In the genomic region with DNA sequence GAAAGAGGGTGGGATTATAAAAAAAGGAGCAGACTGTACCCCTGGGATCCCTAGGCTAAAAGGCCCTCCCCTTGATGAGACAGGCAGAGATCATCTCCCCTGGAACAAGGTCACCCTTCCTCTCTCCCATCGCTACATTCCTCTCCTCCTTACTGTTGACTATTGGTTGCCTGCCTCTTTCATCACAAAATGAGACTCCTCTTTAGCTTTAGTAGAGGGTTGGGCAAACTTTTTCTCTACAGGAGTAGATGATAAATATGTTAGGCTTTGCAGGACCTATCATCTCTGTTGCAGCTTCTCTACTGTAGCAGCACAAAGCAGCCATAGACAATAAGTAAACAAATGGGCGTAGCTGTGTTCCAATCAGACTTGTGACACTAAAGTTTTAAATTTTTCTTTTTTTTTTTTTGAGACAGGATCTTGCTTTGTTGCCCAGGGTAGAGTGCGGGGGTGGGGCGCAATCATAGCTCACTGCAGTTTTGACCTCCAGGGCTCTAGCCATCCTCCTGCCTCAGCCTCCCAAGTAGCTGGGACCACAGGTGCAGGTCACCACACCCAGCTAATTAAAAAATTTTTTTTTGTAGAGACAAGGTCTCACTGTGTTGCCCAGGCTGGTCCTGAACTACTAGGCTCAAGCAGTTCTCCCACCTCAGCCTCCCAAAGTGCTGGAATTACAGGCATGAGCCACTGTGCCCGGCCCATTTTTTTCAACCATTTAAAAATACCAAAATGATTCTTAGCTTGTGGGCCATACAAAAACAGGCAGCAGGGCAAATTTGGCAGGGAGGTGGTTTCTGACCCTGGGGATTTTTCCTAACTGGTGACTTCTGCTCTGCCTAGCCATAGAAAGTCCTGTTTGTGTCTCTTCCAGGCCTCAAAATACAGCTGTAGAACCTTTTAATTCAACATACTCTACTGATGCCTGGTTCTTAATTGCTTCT, we compare ENCODE assay signal across 9 cellular contexts. TPM values are rescaled to one million over a fixed set of nuclear protein-coding genes. Genes with fewer than 3 reads are reported as not detected.
A peak's percentile ranks its signal among the peaks of the same experiment; 100 is the strongest.
DNase-seq lines count a peak whose midpoint lies in the region; ATAC-seq, FAIRE-seq and TF ChIP-seq lines count a peak whose summit lies in the region.
"Had no signal": no experiment of that assay in that cellular context is flagged by ENCODE, and none has a peak within 500 bp of the region (broad histone marks: within the 10 kb centered on the region; RNA-seq: fewer than 3 reads in every experiment).

No MANE protein-coding gene starts in this region.

- intact Hi-C loops in HCT116 (cut with micrococcal nuclease): loop anchor here (5.0 to 10.0 kb wide), 3 partner anchors 130 to 443 kb away; a partner anchor contains a TSS

- H3K27me3 ChIP-seq in HCT116 (ENCODE audit: insufficient read depth, low read length): no peaks in the 10 kb centered on the region
- H3K27me3 ChIP-seq in small intestine (ENCODE audit: control insufficient read depth in 2 of 2, insufficient read depth in 2 of 2, low read length in 2 of 2): no peaks in the 10 kb centered on the region

- no peaks in the 10 kb centered on the region for H3K9me3 ChIP-seq in HCT116 (ENCODE audit: control insufficient read depth in 1 of 2, insufficient read depth in 1 of 2, low read depth in 1 of 2, low read length in 2 of 2)
- H3K9me3 ChIP-seq in small intestine (ENCODE audit: control insufficient read depth, low read depth): no peaks in the 10 kb centered on the region

- DNase-seq in HCT116 (ENCODE audit: low read depth, low spot score): no peak
- DNase-seq in activated CD8-positive, alpha-beta T cell treated with anti-CD3 and anti-CD28 coated beads, Interleukin-2, amount 10 ng/mL, durations not matched to agents 7 days and 5 days: no peak
- peak; percentile 69 for DNase-seq in fibroblast of villous mesenchyme (ENCODE audit: low read depth)
- no peak for DNase-seq in small intestine
- no peak for DNase-seq in hippocampal formation (lab: John Stamatoyannopoulos, UW)
- DNase-seq in AG20443 (ENCODE audit: low spot score): no peak

- FAIRE-seq in small intestine (lab: Jason Lieb, UNC): no peak

- H3K9me2 ChIP-seq in HCT116 (ENCODE audit: insufficient read depth): no peaks in the 10 kb centered on the region

- H3K27ac Mint-ChIP-seq in activated CD8-positive, alpha-beta T cell treated with anti-CD3 and anti-CD28 coated beads, Interleukin-2, amount 10 ng/mL, durations not matched to agents 7 days and 5 days: peak overlapping the region; percentile 99

- WGBS in small intestine, 3 donors: 69 to 82% (median 72%) methylated on average over 5 of the region's 5 CpGs

- H3K9ac ChIP-seq in HCT116 (ENCODE audit: low read length): peak overlapping the region; percentile 5; the same call in 1 of the 2 replicates

- no peak overlapping the region for H3K4me3 ChIP-seq in HCT116 (replicated peaks in 1 of 2; ENCODE audit: low read depth in 1 of 2, low read length in 2 of 2)
- H3K4me3 ChIP-seq in fibroblast of villous mesenchyme (ENCODE audit: low read depth, low read length): no peak overlapping the region
- peak overlapping the region in 1 of 2 donors; percentile 5 for H3K4me3 ChIP-seq in small intestine (ENCODE audit: low read depth in 1 of 2, low read length in 2 of 2)

- peaks cover 90% of the 10 kb centered on the region for H3K4me1 Mint-ChIP-seq in activated CD8-positive, alpha-beta T cell treated with anti-CD3 and anti-CD28 coated beads, Interleukin-2, amount 10 ng/mL, durations not matched to agents 7 days and 5 days (ENCODE audit: low read depth)

- TF ChIP-seq RAD21 in HCT116 (IDR thresholded peaks at IDR 0.05; ENCODE audit: low read depth): no peak

- H3K4me2 ChIP-seq in HCT116 (ENCODE audit: low read length): peak overlapping the region; percentile 99

- no peak overlapping the region for H2AFZ ChIP-seq in HCT116 (ENCODE audit: low read depth, low read length, poor library complexity, severe bottlenecking)

- BruUV-seq in HCT116 (replicated peaks; lab: Mats Ljungman, UMichigan): no TSS peak

- peaks cover 7% of the 10 kb centered on the region for H3K36me3 Mint-ChIP-seq in activated CD8-positive, alpha-beta T cell treated with anti-CD3 and anti-CD28 coated beads, Interleukin-2, amount 10 ng/mL, durations not matched to agents 7 days and 5 days (ENCODE audit: low read depth)

- peak overlapping the region; percentile 95 for H3K27ac ChIP-seq in HCT116 (ENCODE audit: low read depth, low read length)
- H3K27ac ChIP-seq in small intestine (ENCODE audit: low read depth in 1 of 2, low read length in 1 of 2): peak overlapping the region; percentile 68 to 100

- peaks cover 25% of the 10 kb centered on the region for H3K79me2 ChIP-seq in HCT116 (ENCODE audit: insufficient read depth, low read length)

- CTCF ChIA-PET in HCT116 (lab: Charles Lee): interaction anchor here (1.3 to 1.6 kb wide), 2 partner anchors 248 to 432 kb away, joined by 3 to 5 read pairs; no protein-coding TSS in a partner anchor
- CTCF ChIA-PET in activated CD8-positive, alpha-beta T cell treated with anti-CD3 and anti-CD28 coated beads, Interleukin-2, amount 10 ng/mL, durations not matched to agents 7 days and 5 days (lab: Charles Lee): interaction anchor here (0.8 to 14.3 kb wide), 6 partner anchors 12 to 432 kb away, joined by 3 to 412 read pairs (median 4); a partner anchor contains a TSS

- RAD21 ChIA-PET in HCT116 (lab: Charles Lee; ENCODE audit: low non-redundant PET in 1 of 2, low total read pairs in 2 of 2, uncharacterized antibody in 2 of 2, unreplicated experiment in 2 of 2): no interaction called here

- no peaks in the 10 kb centered on the region for H3K9me3 Mint-ChIP-seq in activated CD8-positive, alpha-beta T cell treated with anti-CD3 and anti-CD28 coated beads, Interleukin-2, amount 10 ng/mL, durations not matched to agents 7 days and 5 days (ENCODE audit: insufficient read depth)

- peaks cover 62 to 76% of the 10 kb centered on the region in 2 experiments for H3K4me1 ChIP-seq in HCT116 (ENCODE audit: control insufficient read depth in 1 of 2, insufficient read depth in 2 of 2, low read length in 2 of 2)
- peaks cover 7 to 39% of the 10 kb centered on the region in 2 donors for H3K4me1 ChIP-seq in small intestine (ENCODE audit: control insufficient read depth in 2 of 2, insufficient read depth in 1 of 2, low read depth in 1 of 2, low read length in 1 of 2)

- no peaks in the 10 kb centered on the region for H3K27me3 Mint-ChIP-seq in activated CD8-positive, alpha-beta T cell treated with anti-CD3 and anti-CD28 coated beads, Interleukin-2, amount 10 ng/mL, durations not matched to agents 7 days and 5 days (ENCODE audit: low read depth)

- POLR2A ChIA-PET in HCT116 (lab: Charles Lee): interaction anchor here (0.6 to 6.6 kb wide), 5 partner anchors 7 to 79 kb away, joined by 3 to 41 read pairs (median 5); a partner anchor contains a TSS
- POLR2A ChIA-PET in activated CD8-positive, alpha-beta T cell treated with anti-CD3 and anti-CD28 coated beads, Interleukin-2, amount 10 ng/mL, durations not matched to agents 7 days and 5 days (lab: Charles Lee): interaction anchor here (0.7 to 16.0 kb wide), 10 partner anchors 12 to 678 kb away, joined by 3 to 1108 read pairs (median 5); a partner anchor contains a TSS

- ATAC-seq in HCT116 (no peak), GM21447 (IDR thresholded peaks at IDR 0.05; ENCODE audit: unreplicated experiment) (no peak), HG02642 (IDR thresholded peaks at IDR 0.05; ENCODE audit: poor library complexity, unreplicated experiment) (no peak)
- no peak for ATAC-seq in activated CD8-positive, alpha-beta T cell treated with anti-CD3 and anti-CD28 coated beads, Interleukin-2, amount 10 ng/mL, durations not matched to agents 7 days and 5 days

- no peak for TF ChIP-seq CTCF in HCT116 (IDR thresholded peaks at IDR 0.05 in 2 of 3, conservative IDR thresholded peaks at IDR 0.05 in 1 of 3; ENCODE audit: borderline replicate concordance in 1 of 3, insufficient read depth in 1 of 3, low read depth in 2 of 3, low read length in 2 of 3)
- no peak for TF ChIP-seq CTCF in fibroblast of villous mesenchyme (IDR thresholded peaks at IDR 0.05; ENCODE audit: insufficient read depth, low read depth, low read length)

- H3K36me3 ChIP-seq in HCT116 (ENCODE audit: control insufficient read depth in 1 of 2, insufficient read depth in 2 of 2, low read length in 2 of 2) (no peaks in the 10 kb centered on the region), small intestine (ENCODE audit: control insufficient read depth in 2 of 2, insufficient read depth in 2 of 2, low read length in 2 of 2) (no peaks in the 10 kb centered on the region)

- H3K4me3 Mint-ChIP-seq in activated CD8-positive, alpha-beta T cell treated with anti-CD3 and anti-CD28 coated beads, Interleukin-2, amount 10 ng/mL, durations not matched to agents 7 days and 5 days: peak overlapping the region; percentile 90

- H4K20me1 ChIP-seq in HCT116 (ENCODE audit: insufficient read depth): no peaks in the 10 kb centered on the region

- no peak for TF ChIP-seq POLR2A in HCT116 (IDR thresholded peaks at IDR 0.05; ENCODE audit: borderline replicate concordance, extremely low read depth, insufficient read depth, insufficient read length)

TF ChIP-seq in HCT116, 20 proteins besides CTCF, POLR2A, EP300 and RAD21 (continues in another document):
- TF ChIP-seq TCF7L2 (IDR thresholded peaks at IDR 0.05; ENCODE audit: borderline replicate concordance, extremely low read depth, insufficient read depth, insufficient read length) (no peak), FOSL1 (IDR thresholded peaks at IDR 0.05; ENCODE audit: low read depth) (no peak), SP1 (IDR thresholded peaks at IDR 0.05; ENCODE audit: low read depth) (no peak)

RNA-seq across cellular contexts. Expression of a gene that starts 15.1 kb away (rescaled TPM):
- total RNA-seq in HCT116 (2021; ENCODE audit: unreplicated experiment) (146 TPM), fibroblast of villous mesenchyme (218 and 272 TPM in 2 replicates)
- polyA plus RNA-seq in HCT116 (2012): 91.8 and 97.3 TPM in 2 replicates
- 100 to 1,000 TPM; 249 to 261 TPM for total RNA-seq in activated CD8-positive, alpha-beta T cell treated with anti-CD3 and anti-CD28 coated beads, Interleukin-2, amount 10 ng/mL, durations not matched to agents 7 days and 5 days
- polyA plus RNA-seq in small intestine: 100 to 1,000 TPM in 2 of 3 donors, 10 to 100 TPM in 1; 87.0 to 110 (median 101) TPM

RNA-seq across cellular contexts. Expression of a gene that starts 15.1 kb away (rescaled TPM):
- total RNA-seq in HCT116 (2021; ENCODE audit: unreplicated experiment) (4.3 TPM), fibroblast of villous mesenchyme (2.9 and 8.6 TPM in 2 replicates)
- polyA plus RNA-seq in HCT116 (2012): 2.5 and 4.3 TPM in 2 replicates
- not detected for total RNA-seq in activated CD8-positive, alpha-beta T cell treated with anti-CD3 and anti-CD28 coated beads, Interleukin-2, amount 10 ng/mL, durations not matched to agents 7 days and 5 days
- polyA plus RNA-seq in small intestine: 10 to 100 TPM in 1 of 3 donors, under 1 TPM in 2; 0.27 to 16.1 (median 0.45) TPM
- total RNA-seq: activated CD8-positive, alpha-beta memory T cell treated with anti-CD3 and anti-CD28 coated beads for 36 hours had no signal

RNA-seq across cellular contexts. Expression of a gene that starts 48.8 kb away (rescaled TPM):
- total RNA-seq in HCT116 (2021; ENCODE audit: unreplicated experiment) (0.59 TPM), fibroblast of villous mesenchyme (0.64 and 1.3 TPM in 2 replicates)
- not detected in 2 replicates for polyA plus RNA-seq in HCT116 (2012)
- total RNA-seq in activated CD8-positive, alpha-beta T cell treated with anti-CD3 and anti-CD28 coated beads, Interleukin-2, amount 10 ng/mL, durations not matched to agents 7 days and 5 days: not detected
- under 1 TPM in 1 of 3 donors, not detected in 2; 0.24 TPM for polyA plus RNA-seq in small intestine

RNA-seq across cellular contexts. Expression of a gene that starts 56.4 kb away (rescaled TPM):
- total RNA-seq in HCT116 (2021; ENCODE audit: unreplicated experiment): 2.0 TPM
- polyA plus RNA-seq in HCT116 (2012): 2.9 and 3.6 TPM in 2 replicates
- total RNA-seq in activated CD8-positive, alpha-beta T cell treated with anti-CD3 and anti-CD28 coated beads, Interleukin-2, amount 10 ng/mL, durations not matched to agents 7 days and 5 days: under 1 TPM; 0.71 to 0.78 TPM
- total RNA-seq in fibroblast of villous mesenchyme: 20.3 and 24.5 TPM in 2 replicates
- 1 to 10 TPM in 2 of 3 donors, under 1 TPM in 1; 0.89 to 8.3 (median 1.9) TPM for polyA plus RNA-seq in small intestine
